In the genomic region with DNA sequence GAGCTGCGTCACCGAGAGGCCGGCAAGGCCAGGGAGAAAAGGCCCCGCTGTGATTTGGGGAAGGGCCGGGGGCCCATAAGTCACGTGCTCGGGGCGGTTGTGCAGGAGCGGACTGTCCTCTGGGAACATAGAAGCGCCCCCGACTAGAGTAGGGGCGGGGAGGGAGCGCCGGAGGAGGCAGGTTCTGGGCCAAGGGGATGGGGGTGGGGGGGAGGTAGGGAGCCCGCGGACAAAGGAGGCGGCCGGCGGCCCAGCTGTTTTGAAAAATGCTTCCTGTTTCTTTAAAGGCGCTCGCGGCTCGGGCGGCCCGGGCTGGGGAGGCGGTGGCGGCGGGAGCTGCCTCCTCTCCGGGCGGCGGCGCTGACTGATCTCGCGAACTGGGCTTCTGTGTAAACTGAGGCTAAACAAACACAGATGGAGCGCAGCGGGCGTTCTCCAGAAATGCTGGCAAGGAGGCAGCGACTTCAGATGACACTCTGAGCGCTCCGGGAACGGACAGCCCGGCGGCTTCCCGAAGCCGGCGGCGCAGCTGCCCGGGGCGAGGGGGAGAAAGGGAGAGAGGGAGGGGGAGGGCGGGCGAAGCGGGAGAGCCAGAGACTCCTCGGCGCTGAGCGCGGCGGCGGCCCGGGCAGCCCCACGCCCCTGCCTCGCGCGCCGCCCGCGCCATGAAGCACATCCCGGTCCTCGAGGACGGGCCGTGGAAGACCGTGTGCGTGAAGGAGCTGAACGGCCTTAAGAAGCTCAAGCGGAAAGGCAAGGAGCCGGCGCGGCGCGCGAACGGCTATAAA, we compare ENCODE assay signal across 8 cellular contexts. TPM values are rescaled to one million over a fixed set of nuclear protein-coding genes. Genes with fewer than 3 reads are reported as not detected.
DNase-seq lines count a peak whose midpoint lies in the region; ATAC-seq, FAIRE-seq and TF ChIP-seq lines count a peak whose summit lies in the region.

A gene with protein sequence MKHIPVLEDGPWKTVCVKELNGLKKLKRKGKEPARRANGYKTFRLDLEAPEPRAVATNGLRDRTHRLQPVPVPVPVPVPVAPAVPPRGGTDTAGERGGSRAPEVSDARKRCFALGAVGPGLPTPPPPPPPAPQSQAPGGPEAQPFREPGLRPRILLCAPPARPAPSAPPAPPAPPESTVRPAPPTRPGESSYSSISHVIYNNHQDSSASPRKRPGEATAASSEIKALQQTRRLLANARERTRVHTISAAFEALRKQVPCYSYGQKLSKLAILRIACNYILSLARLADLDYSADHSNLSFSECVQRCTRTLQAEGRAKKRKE (plus strand): TSS at position 467 of the 788 bp plus-strand sequence. CDS start 199 bp downstream, at position 666.

- no peaks in the 10 kb centered on the region for H3K79me1 ChIP-seq in mesendoderm (ENCODE audit: low read length)

- no peaks in the 10 kb centered on the region for H3K9me1 ChIP-seq in endothelial cell of umbilical vein (replicated peaks; ENCODE audit: control insufficient read depth, extremely low read depth, insufficient read depth, low read length)

- H3K4me2 ChIP-seq in DND-41 (ENCODE audit: insufficient read depth, low read length) (peak within 1 kb of the TSS; percentile 68), endothelial cell of umbilical vein (ENCODE audit: insufficient read depth, low read length) (peak within 1 kb of the TSS; percentile 74), mesendoderm (ENCODE audit: low read length) (peak within 1 kb of the TSS; percentile 93)

- no peak within 1 kb of the TSS for H3K27ac ChIP-seq in DND-41 (ENCODE audit: low read length)
- H3K27ac ChIP-seq in WERI-Rb-1, result peak within 1 kb of the TSS; percentile 44
- peak within 1 kb of the TSS; percentile 74 for H3K27ac ChIP-seq in endothelial cell of umbilical vein (ENCODE audit: insufficient read depth, low read depth, low read length)
- H3K27ac ChIP-seq in mesendoderm (ENCODE audit: low read depth, low read length), result no peak within 1 kb of the TSS
- H3K27ac ChIP-seq in substantia nigra (ENCODE audit: low read depth, low read length, poor library complexity, severe bottlenecking), result peak within 1 kb of the TSS; percentile 72

- no peak for TF ChIP-seq POLR2A in endothelial cell of umbilical vein (IDR thresholded peaks at IDR 0.05; ENCODE audit: low read depth, low read length)

- peaks cover 20% of the 10 kb centered on the region for H4K20me1 ChIP-seq in DND-41 (ENCODE audit: insufficient read depth, low read length)
- H4K20me1 ChIP-seq in endothelial cell of umbilical vein (replicated peaks; ENCODE audit: control insufficient read depth, extremely low read depth, insufficient read depth, low read length), result no peaks in the 10 kb centered on the region

- peak within 1 kb of the TSS; percentile 93 for H3K56ac ChIP-seq in mesendoderm (ENCODE audit: low read length)

- no peak within 1 kb of the TSS for H4K8ac ChIP-seq in mesendoderm (ENCODE audit: low read depth, low read length)

- H3K79me2 ChIP-seq in DND-41 (ENCODE audit: insufficient read depth, low read length) (no peaks in the 10 kb centered on the region), endothelial cell of umbilical vein (ENCODE audit: control insufficient read depth, insufficient read depth, low read length) (peaks cover 16% of the 10 kb centered on the region), mesendoderm (ENCODE audit: control insufficient read depth, insufficient read depth, low read length) (no peaks in the 10 kb centered on the region)

- peaks cover 66% of the 10 kb centered on the region for H3K27me3 ChIP-seq in DND-41 (ENCODE audit: insufficient read depth, low read length, poor library complexity)
- peaks cover 29% of the 10 kb centered on the region for H3K27me3 ChIP-seq in WERI-Rb-1 (ENCODE audit: insufficient read depth, low read depth, severe bottlenecking)
- no peaks in the 10 kb centered on the region for H3K27me3 ChIP-seq in endothelial cell of umbilical vein (ENCODE audit: control insufficient read depth in 2 of 2, insufficient read depth in 2 of 2, low read length in 2 of 2)
- H3K27me3 ChIP-seq in mesendoderm (ENCODE audit: insufficient read depth, low read length, poor library complexity), result peaks cover 18% of the 10 kb centered on the region

- peak within 1 kb of the TSS; percentile 75 for H3K18ac ChIP-seq in mesendoderm (ENCODE audit: low read length)

- H3K4me3 ChIP-seq in DND-41 (ENCODE audit: low read depth in 1 of 2, low read length in 2 of 2), result peak within 1 kb of the TSS in 1 of 2 experiments; percentile 50; a peak in 3 of 4 replicates
- H3K4me3 ChIP-seq in WERI-Rb-1 (ENCODE audit: low read depth, low read length), result peak within 1 kb of the TSS; percentile 60
- peak within 1 kb of the TSS; percentile 63 to 84 (median 67) for H3K4me3 ChIP-seq in endothelial cell of umbilical vein (replicated peaks in 1 of 3; ENCODE audit: insufficient read depth in 1 of 3, low read depth in 1 of 3, low read length in 3 of 3)
- peak within 1 kb of the TSS; percentile 65 for H3K4me3 ChIP-seq in mesendoderm (ENCODE audit: low read length)

- no TSS peak for BruUV-seq in endothelial cell of umbilical vein (replicated peaks; lab: Mats Ljungman, UMichigan)

- no CpG with 5 or more reads among the region's 81 CpGs for WGBS in mesendoderm (ENCODE audit: extremely low coverage, insufficient coverage, low lambda C conversion rate)

- intact Hi-C loops in endothelial cell of umbilical vein (cut with micrococcal nuclease), result no loop called here

- H3K23ac ChIP-seq in mesendoderm (ENCODE audit: low read length), result peak within 1 kb of the TSS; percentile 92

- DNase-seq in DND-41 (peak; percentile 32), LHCN-M2 (ENCODE audit: low read depth) (peak; percentile 85), WERI-Rb-1 (peak; percentile 58), endothelial cell of umbilical vein (ENCODE audit: low read depth, low spot score) (peak; percentile 61), mesendoderm (peak; percentile 82), substantia nigra (lab: John Stamatoyannopoulos, UW) (peak in 44 of 49 donors; percentile 34 to 93 (median 55)), D721Med (ENCODE audit: insufficient read length, low spot score) (no peak), DMS114 treated with DMSO at 0.1 percent for 48 hours (lab: John Stamatoyannopoulos, UW; ENCODE audit: unreplicated experiment) (no peak)

- H2AFZ ChIP-seq in DND-41 (ENCODE audit: low read depth, low read length), result peak within 1 kb of the TSS; percentile 48; the same call in 1 of the 2 replicates
- H2AFZ ChIP-seq in endothelial cell of umbilical vein (ENCODE audit: low read depth, low read length), result peak within 1 kb of the TSS; percentile 76

- H3K9me3 ChIP-seq in DND-41 (ENCODE audit: insufficient read depth, low read length, severe bottlenecking) (no peaks in the 10 kb centered on the region), WERI-Rb-1 (ENCODE audit: severe bottlenecking) (no peaks in the 10 kb centered on the region), endothelial cell of umbilical vein (replicated peaks; ENCODE audit: control insufficient read depth, insufficient read depth, low read length) (no peaks in the 10 kb centered on the region)

- peak; percentile 88 for FAIRE-seq in endothelial cell of umbilical vein (lab: Jason Lieb, UNC)
- FAIRE-seq in D721Med (lab: Jason Lieb, UNC), result no peak

- ATAC-seq in DND-41 (ENCODE audit: insufficient read depth, low read depth), result peak; percentile 50

- H3K9ac ChIP-seq in DND-41 (ENCODE audit: low read depth, low read length) (peak within 1 kb of the TSS; percentile 24; the same call in 1 of the 2 replicates), endothelial cell of umbilical vein (replicated peaks; ENCODE audit: extremely low read depth, insufficient read depth, low read length) (peak within 1 kb of the TSS; percentile 89), mesendoderm (ENCODE audit: low read length) (peak within 1 kb of the TSS; percentile 74)

- H2AK5ac ChIP-seq in mesendoderm (ENCODE audit: low read length), result no peak within 1 kb of the TSS

- no peak within 1 kb of the TSS for H4K5ac ChIP-seq in mesendoderm (ENCODE audit: low read length)

- CTCF ChIA-PET in endothelial cell of umbilical vein (lab: Charles Lee), result interaction anchor here (0.7 to 6.2 kb wide), 17 partner anchors 8 to 116 kb away, joined by 3 to 126 read pairs (median 5); no protein-coding TSS in a partner anchor

- TF ChIP-seq CTCF in DND-41 (IDR thresholded peaks at IDR 0.05; ENCODE audit: borderline replicate concordance, extremely low read depth, low read length, poor library complexity, severe bottlenecking), result no peak
- TF ChIP-seq CTCF in WERI-Rb-1 (IDR thresholded peaks at IDR 0.05; ENCODE audit: low read depth, low read length), result no peak
- TF ChIP-seq CTCF in endothelial cell of umbilical vein (IDR thresholded peaks at IDR 0.05; ENCODE audit: extremely low read depth in 1 of 2, insufficient read depth in 1 of 2, low read depth in 1 of 2, low read length in 2 of 2), result no peak
- TF ChIP-seq CTCF in D721Med (IDR thresholded peaks at IDR 0.05; ENCODE audit: insufficient read depth, missing control alignments), result no peak

- POLR2A ChIA-PET in endothelial cell of umbilical vein (lab: Charles Lee), result interaction anchor here (1.3 to 1.4 kb wide), 3 partner anchors 12 to 49 kb away, joined by 3 to 9 read pairs (median 5); no protein-coding TSS in a partner anchor

- H2BK120ac ChIP-seq in mesendoderm (ENCODE audit: low read depth, low read length), result no peak within 1 kb of the TSS

- H2BK5ac ChIP-seq in mesendoderm (ENCODE audit: low read length), result no peak within 1 kb of the TSS

- H3K36me3 ChIP-seq in DND-41 (ENCODE audit: insufficient read depth, low read length) (no peaks in the 10 kb centered on the region), WERI-Rb-1 (no peaks in the 10 kb centered on the region), endothelial cell of umbilical vein (ENCODE audit: control insufficient read depth in 2 of 2, extremely low read depth in 1 of 2, insufficient read depth in 2 of 2, low read length in 2 of 2) (no peaks in the 10 kb centered on the region), mesendoderm (ENCODE audit: control insufficient read depth, insufficient read depth, low read length) (no peaks in the 10 kb centered on the region)

- no peak within 1 kb of the TSS for H2BK15ac ChIP-seq in mesendoderm (replicated peaks; ENCODE audit: low read depth)

- peak within 1 kb of the TSS; percentile 62 for H3K4ac ChIP-seq in mesendoderm (ENCODE audit: low read depth, low read length)

- peaks cover 15% of the 10 kb centered on the region for H3K4me1 ChIP-seq in DND-41 (ENCODE audit: insufficient read depth, low read length)
- H3K4me1 ChIP-seq in endothelial cell of umbilical vein (ENCODE audit: control insufficient read depth, extremely low read depth, insufficient read depth, low read length), result peaks cover 11% of the 10 kb centered on the region
- H3K4me1 ChIP-seq in mesendoderm (ENCODE audit: control insufficient read depth, low read depth, low read length), result peaks cover 4% of the 10 kb centered on the region

- dilution Hi-C loops in endothelial cell of umbilical vein (cut with MboI; ENCODE audit: extremely low pct_ligation_motif_present, low sequenced_read_pairs), result no loop called here

RNA-seq across cellular contexts. Expression of the gene that starts here (rescaled TPM):
- total RNA-seq in LHCN-M2 (2014; rRNA removed) (129 and 179 TPM in 2 replicates), endothelial cell of umbilical vein (12.7 and 12.8 TPM in 2 replicates)
- polyA plus RNA-seq in LHCN-M2 (2012), result 120 TPM
- polyA plus RNA-seq in endothelial cell of umbilical vein, result 10.3 and 13.8 TPM in 2 replicates
- polyA plus RNA-seq in endothelial cell of umbilical vein (2011; cell fraction: cytosol; rRNA removed), result 8.9 and 11.0 TPM in 2 replicates
- 9.6 and 9.7 TPM in 2 replicates for polyA plus RNA-seq in endothelial cell of umbilical vein (2011; cell fraction: nucleus; rRNA removed)
- 12.4 and 23.6 TPM in 2 replicates for polyA plus RNA-seq in endothelial cell of umbilical vein (2012)
- 10.8 and 11.7 TPM in 2 replicates for polyA minus RNA-seq in endothelial cell of umbilical vein
- 7.1 TPM for polyA minus RNA-seq in endothelial cell of umbilical vein (2011; cell fraction: cytosol; rRNA and poly(A)+ RNA removed)
- 11.9 and 15.4 TPM in 2 replicates for polyA minus RNA-seq in endothelial cell of umbilical vein (2011; cell fraction: nucleus; rRNA and poly(A)+ RNA removed)
- polyA plus RNA-seq in mesendoderm (2013, experiment 1 of 2), result 0.37 TPM
- 0.39 TPM for polyA plus RNA-seq in mesendoderm (2013, experiment 2 of 2)

Comparison
In these comparisons a context has a peak if more than half of its experiments do, and no peak if none do; other contexts are left out.
1. DNase-seq: peak in DND-41 (single experiment), LHCN-M2 (single experiment), WERI-Rb-1 (single experiment), endothelial cell of umbilical vein (single experiment), mesendoderm (single experiment) and substantia nigra (44 of 49); none in D721Med (single experiment) and DMS114 treated with DMSO at 0.1 percent for 48 hours (single experiment).
2. H3K27ac ChIP-seq: peak in WERI-Rb-1 (single experiment), endothelial cell of umbilical vein (single experiment) and substantia nigra (single experiment); none in DND-41 (single experiment) and mesendoderm (single experiment).
3. H3K9ac ChIP-seq: peak in every context shown above with its lines; median percentile 89 in endothelial cell of umbilical vein; 74 in mesendoderm; 24 in DND-41.
4. Peak in every context shown above with its lines, with median percentiles within 50 percentile points of each other: H3K4me2 ChIP-seq.